18 cellular contexts compared by ENCODE assay signal in genomic region chr12:13049816-13050215, GRCh38. TPM values are rescaled to one million over a fixed set of nuclear protein-coding genes. Genes with fewer than 3 reads are reported as not detected.
A peak's percentile ranks its signal among the peaks of the same experiment; 100 is the strongest.
DNase-seq lines count a peak whose midpoint lies in the region; ATAC-seq, FAIRE-seq and TF ChIP-seq lines count a peak whose summit lies in the region.
"Had no signal": no experiment of that assay in that cellular context is flagged by ENCODE, and none has a peak within 500 bp of the region (broad histone marks: within the 10 kb centered on the region; RNA-seq: fewer than 3 reads in every experiment).

No MANE protein-coding gene starts in this region.

- peaks cover 11% of the 10 kb centered on the region for H3K9me3 Mint-ChIP-seq in astrocyte (ENCODE audit: unreplicated experiment)
- H3K9me3 Mint-ChIP-seq in chondrocyte (ENCODE audit: low read depth): peaks cover 9% of the 10 kb centered on the region
- peaks cover 43% of the 10 kb centered on the region for H3K9me3 Mint-ChIP-seq in Caco-2 (ENCODE audit: unreplicated experiment)

- H3K4me3 Mint-ChIP-seq in astrocyte (ENCODE audit: unreplicated experiment): no peak overlapping the region
- H3K4me3 Mint-ChIP-seq in chondrocyte (ENCODE audit: unreplicated experiment): no peak overlapping the region
- H3K4me3 Mint-ChIP-seq in Caco-2 (ENCODE audit: unreplicated experiment): no peak overlapping the region
- H3K4me3 Mint-ChIP-seq: activated CD4-positive, alpha-beta memory T cell treated with anti-CD3 and anti-CD28 coated beads, Interleukin-2, amount 10 ng/mL, durations not matched to agents 7 days and 5 days; activated T-cell treated with anti-CD3 and anti-CD28 coated beads, Interleukin-2, amount 50 U/mL, for 72 hours had no signal

- CTCF ChIA-PET in Caco-2 (lab: Charles Lee): interaction anchor here (0.6 kb wide), 1 partner anchor 163 kb away, joined by 3 read pairs; no protein-coding TSS in a partner anchor

- H3K27me3 Mint-ChIP-seq in astrocyte (ENCODE audit: low read depth, unreplicated experiment): no peaks in the 10 kb centered on the region
- H3K27me3 Mint-ChIP-seq in chondrocyte (ENCODE audit: low read depth): no peaks in the 10 kb centered on the region
- no peaks in the 10 kb centered on the region for H3K27me3 Mint-ChIP-seq in Caco-2 (ENCODE audit: insufficient read depth, unreplicated experiment)
- H3K27me3 Mint-ChIP-seq: activated CD4-positive, alpha-beta memory T cell treated with anti-CD3 and anti-CD28 coated beads, Interleukin-2, amount 10 ng/mL, durations not matched to agents 7 days and 5 days had no signal

- peaks cover 5% of the 10 kb centered on the region for H3K4me1 Mint-ChIP-seq in astrocyte (ENCODE audit: low read depth, unreplicated experiment)
- H3K4me1 Mint-ChIP-seq in chondrocyte (ENCODE audit: low read depth): peaks cover 31% of the 10 kb centered on the region
- peaks cover 11% of the 10 kb centered on the region for H3K4me1 Mint-ChIP-seq in Caco-2 (ENCODE audit: low read depth, unreplicated experiment)

- no peak overlapping the region for H3K4me2 ChIP-seq in astrocyte (ENCODE audit: low read length)

- 53% methylated on average over 3 of the region's 3 CpGs for WGBS in right cardiac atrium

- no TSS peak for BruUV-seq in Caco-2 (replicated peaks; lab: Mats Ljungman, UMichigan)

- H3K27ac Mint-ChIP-seq in astrocyte (ENCODE audit: unreplicated experiment): peak overlapping the region; percentile 13
- no peak overlapping the region for H3K27ac Mint-ChIP-seq in chondrocyte (ENCODE audit: unreplicated experiment)
- no peak overlapping the region for H3K27ac Mint-ChIP-seq in Caco-2 (ENCODE audit: unreplicated experiment)
- H3K27ac Mint-ChIP-seq: activated CD4-positive, alpha-beta memory T cell treated with anti-CD3 and anti-CD28 coated beads, Interleukin-2, amount 10 ng/mL, durations not matched to agents 7 days and 5 days; activated T-cell treated with anti-CD3 and anti-CD28 coated beads, Interleukin-2, amount 50 U/mL, for 72 hours had no signal

- peaks cover 4% of the 10 kb centered on the region for H4K20me1 ChIP-seq in astrocyte (ENCODE audit: insufficient read depth, low read length)

- no peak overlapping the region for H2AFZ ChIP-seq in astrocyte (ENCODE audit: low read depth, low read length)

- ATAC-seq in right cardiac atrium: peak; percentile 29 to 68
- no peak for ATAC-seq in HG02870 (IDR thresholded peaks at IDR 0.05; ENCODE audit: unreplicated experiment)
- ATAC-seq: activated T-cell treated with anti-CD3 and anti-CD28 coated beads, Interleukin-2, amount 50 U/mL, for 72 hours; Panc1 had no signal

- TF ChIP-seq CTCF in astrocyte (IDR thresholded peaks at IDR 0.05; ENCODE audit: insufficient read depth, low read depth, low read length) (no peak), fibroblast of the aortic adventitia (IDR thresholded peaks at IDR 0.05; ENCODE audit: insufficient read depth, low read length) (no peak), chondrocyte (IDR thresholded peaks at IDR 0.05) (no peak), Caco-2 (IDR thresholded peaks at IDR 0.05; ENCODE audit: insufficient read depth in 1 of 2, low read depth in 1 of 2, low read length in 1 of 2, severe bottlenecking in 1 of 2, unreplicated experiment in 1 of 2) (no peak)

- H3K4me3 ChIP-seq in right cardiac atrium (ENCODE audit: low read length) (no peak overlapping the region), astrocyte (ENCODE audit: insufficient read depth, low read depth, low read length) (no peak overlapping the region), fibroblast of the aortic adventitia (ENCODE audit: low read depth, low read length) (no peak overlapping the region), Caco-2 (ENCODE audit: low read depth, low read length) (no peak overlapping the region)
- H3K4me3 ChIP-seq: coronary artery, sigmoid colon had no signal

- no peaks in the 10 kb centered on the region for H3K9me3 ChIP-seq in right cardiac atrium (ENCODE audit: control insufficient read depth, low read length)
- no peaks in the 10 kb centered on the region for H3K9me3 ChIP-seq in astrocyte (ENCODE audit: insufficient read depth, low read depth, low read length)
- peaks cover 25% of the 10 kb centered on the region for H3K9me3 ChIP-seq in Caco-2

- intact Hi-C loops in right cardiac atrium (cut with DNase I) (no loop called here), cardiac septum (cut with DNase I) (no loop called here), Caco-2 (cut with micrococcal nuclease; ENCODE audit: unreplicated experiment) (no loop called here)

- no peaks in the 10 kb centered on the region for H3K36me3 ChIP-seq in astrocyte (ENCODE audit: insufficient read depth, low read length)
- H3K36me3 ChIP-seq in Caco-2 (ENCODE audit: control insufficient read depth, insufficient read depth, low read length): no peaks in the 10 kb centered on the region
- H3K36me3 ChIP-seq: sigmoid colon had no signal

- DNase-seq in right cardiac atrium: peak in 1 of 3 donors; percentile 68
- DNase-seq in cardiac septum (ENCODE audit: low spot score): no peak
- DNase-seq in astrocyte (ENCODE audit: low read depth): peak; percentile 12
- DNase-seq in fibroblast of the aortic adventitia (ENCODE audit: low read depth): peak; percentile 65
- DNase-seq in epidermal melanocyte (ENCODE audit: insufficient read length, low spot score): no peak
- DNase-seq in chondrocyte (ENCODE audit: low spot score): no peak
- DNase-seq in Caco-2: no peak
- DNase-seq: activated CD4-positive, alpha-beta memory T cell treated with anti-CD3 and anti-CD28 coated beads, Interleukin-2, amount 10 ng/mL, durations not matched to agents 7 days and 5 days; activated T-cell treated with anti-CD3 and anti-CD28 coated beads, Interleukin-2, amount 50 U/mL, for 72 hours; AML-193; Calu3; hypothalamus; NCI-H1694 treated with DMSO at 0.1 percent for 48 hours; NCI-H510A treated with DMSO at 0.1 percent for 48 hours; sigmoid colon had no signal

- FAIRE-seq in astrocyte (lab: Jason Lieb, UNC): no peak

- no peaks in the 10 kb centered on the region for H3K27me3 ChIP-seq in right cardiac atrium (ENCODE audit: control insufficient read depth, insufficient read depth)
- H3K27me3 ChIP-seq in astrocyte (ENCODE audit: insufficient read depth, low read length): no peaks in the 10 kb centered on the region
- H3K27me3 ChIP-seq in Caco-2 (replicated peaks; ENCODE audit: control insufficient read depth, insufficient read depth, low read length): no peaks in the 10 kb centered on the region
- H3K27me3 ChIP-seq: sigmoid colon had no signal

- H3K27ac ChIP-seq in right cardiac atrium (ENCODE audit: low read length): no peak overlapping the region
- H3K27ac ChIP-seq in astrocyte (ENCODE audit: low read depth, low read length): no peak overlapping the region
- H3K27ac ChIP-seq: coronary artery, sigmoid colon had no signal

- no peaks in the 10 kb centered on the region for H3K36me3 Mint-ChIP-seq in astrocyte (ENCODE audit: low read depth, unreplicated experiment)
- peaks cover 2% of the 10 kb centered on the region for H3K36me3 Mint-ChIP-seq in chondrocyte (ENCODE audit: low read depth)
- H3K36me3 Mint-ChIP-seq in Caco-2 (ENCODE audit: insufficient read depth, unreplicated experiment): peaks cover 9% of the 10 kb centered on the region

- no peaks in the 10 kb centered on the region for H3K79me2 ChIP-seq in astrocyte (ENCODE audit: insufficient read depth, low read length)

- POLR2A ChIA-PET in Caco-2 (lab: Charles Lee): no interaction called here

- no peak overlapping the region for H3K9ac ChIP-seq in astrocyte (ENCODE audit: low read length)

- H3K4me1 ChIP-seq in right cardiac atrium (ENCODE audit: control insufficient read depth, insufficient read depth, low read length): no peaks in the 10 kb centered on the region
- peaks cover 2% of the 10 kb centered on the region for H3K4me1 ChIP-seq in astrocyte (ENCODE audit: insufficient read depth, low read length)
- H3K4me1 ChIP-seq in Caco-2: peaks cover 7% of the 10 kb centered on the region

RNA-seq across cellular contexts. Expression of gene FAM234B, which starts 5.6 kb away (rescaled TPM):
- total RNA-seq in right cardiac atrium (1 to 10 TPM; 3.4 to 4.6 (median 4.1) TPM), cardiac septum (1.6 TPM), astrocyte (6.2 and 6.3 TPM in 2 replicates), fibroblast of the aortic adventitia (ENCODE audit: low replicate concordance) (3.3 and 5.6 TPM in 2 replicates), chondrocyte (3.4 to 5.0 TPM (median 3.8 TPM) in 3 replicates), Caco-2 (2022) (11.2 and 11.4 TPM in 2 replicates)
- 1.1 TPM for polyA plus RNA-seq in right cardiac atrium

RNA-seq across cellular contexts. Expression of gene HEBP1, which starts 49.8 kb away (rescaled TPM):
- total RNA-seq in right cardiac atrium (10 to 100 TPM; 54.4 to 81.0 (median 70.2) TPM), cardiac septum (44.3 TPM), astrocyte (27.8 and 28.9 TPM in 2 replicates), fibroblast of the aortic adventitia (ENCODE audit: low replicate concordance) (14.4 and 35.3 TPM in 2 replicates), chondrocyte (39.7 to 52.3 TPM (median 50.7 TPM) in 3 replicates), Caco-2 (2022) (55.2 and 55.8 TPM in 2 replicates)
- polyA plus RNA-seq in right cardiac atrium: 65.7 TPM

RNA-seq across cellular contexts. Expression of gene GSG1, which starts 53.7 kb away (rescaled TPM):
- total RNA-seq in right cardiac atrium (not detected), cardiac septum (not detected), astrocyte (0.23 TPM in 1 of 2 replicates, not detected in the other), fibroblast of the aortic adventitia (ENCODE audit: low replicate concordance) (0.45 and 1.6 TPM in 2 replicates), chondrocyte (0.36 to 0.38 TPM in 2 of 3 replicates, not detected in the other), Caco-2 (2022) (not detected in 2 replicates)
- 0.07 TPM for polyA plus RNA-seq in right cardiac atrium
- total RNA-seq: activated CD4-positive, alpha-beta memory T cell treated with anti-CD3 and anti-CD28 coated beads, Interleukin-2, amount 10 ng/mL, durations not matched to agents 7 days and 5 days; activated T-cell treated with anti-CD3 and anti-CD28 coated beads, Interleukin-2, amount 50 U/mL, for 72 hours; Calu3; sigmoid colon had no signal
- polyA plus RNA-seq: sigmoid colon had no signal

Comparison
In these comparisons a context has a peak if more than half of its experiments do, and no peak if none do; other contexts are left out.
1. DNase-seq: peak in astrocyte (single experiment) and fibroblast of the aortic adventitia (single experiment); none in cardiac septum (single experiment), epidermal melanocyte (single experiment), chondrocyte (single experiment) and Caco-2 (0 of 2).